ENCODE assay signal across 23 cellular contexts in the genomic region with DNA sequence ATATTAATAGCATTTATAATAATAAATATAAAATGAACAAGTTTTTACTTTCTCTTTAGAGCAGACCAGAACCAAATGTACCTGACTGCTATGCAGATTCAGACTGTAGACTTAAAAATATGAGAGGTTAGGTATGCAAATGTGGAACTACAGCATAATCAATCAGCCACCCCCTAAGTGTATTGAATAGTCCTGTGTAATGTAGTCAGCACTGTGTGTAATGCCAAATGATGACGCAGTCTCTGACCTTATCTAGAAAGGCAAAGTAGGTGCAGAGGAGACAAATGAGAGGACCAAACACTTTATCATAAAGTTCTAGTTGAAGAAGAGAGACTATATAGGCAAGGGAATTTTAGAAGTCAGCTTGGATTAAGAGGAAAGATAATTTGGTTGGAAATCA.
"Had no signal": no experiment of that assay in that cellular context is flagged by ENCODE, and none has a peak within 500 bp of the region (broad histone marks: within the 10 kb centered on the region; RNA-seq: fewer than 3 reads in every experiment).

No MANE protein-coding gene starts in this region.

- DNase-seq: occipital lobe; ovary; posterior cingulate gyrus; psoas muscle; right cardiac atrium; right lobe of liver; sigmoid colon; small intestine; stimulated activated CD4-positive, alpha-beta T cell treated with anti-CD3 and anti-CD28 coated beads, Interleukin-15, amount 100 ng/mL, for 24 hours; stimulated activated CD4-positive, alpha-beta T cell treated with anti-CD3 and anti-CD28 coated beads, Interleukin-2, amount 100 ng/mL, for 24 hours; stimulated activated CD4-positive, alpha-beta T cell treated with anti-CD3 and anti-CD28 coated beads, Interleukin-2, amount 100 ng/mL, for 48 hours; stimulated activated CD4-positive, alpha-beta T cell treated with anti-CD3 and anti-CD28 coated beads, Interleukin-4, amount 100 ng/mL, for 24 hours; stimulated activated naive B cell treated with anti-CD40 and anti-IgM and Interleukin-4, amounts not matched to agents 10 μg/mL and 1 μg/mL and 100 μg/mL, for 72 hours; stimulated activated naive CD4-positive, alpha-beta T cell treated with Interleukin-2 at 50 U/mL for 16 hours; stomach; thyroid gland; upper lobe of left lung had no signal

- H3K79me2 ChIP-seq: parathyroid adenoma had no signal

- ATAC-seq: psoas muscle; right cardiac atrium; right lobe of liver; stimulated activated effector memory CD8-positive, alpha-beta T cell treated with anti-CD3 and anti-CD28 coated beads, Interleukin-12 subunit alpha, Interleukin-12 subunit beta, amount 100 ng/mL, for 72 hours; stimulated activated naive B cell treated with anti-CD40 and anti-IgM and Interleukin-4, amounts not matched to agents 10 μg/mL and 1 μg/mL and 100 μg/mL, for 72 hours had no signal

- H3K9me3 ChIP-seq: ovary, psoas muscle, right lobe of liver, sigmoid colon, stomach, thoracic aorta, thyroid gland, tibial nerve, upper lobe of left lung, vagina had no signal

- H3K4me3 ChIP-seq: neural progenitor cell, ovary, psoas muscle, right lobe of liver, sigmoid colon, stomach, thoracic aorta, thyroid gland, tibial nerve, upper lobe of left lung, vagina had no signal

- H3K27ac ChIP-seq: neural progenitor cell, ovary, parathyroid adenoma, psoas muscle, right lobe of liver, sigmoid colon, stomach, thoracic aorta, thyroid gland, tibial nerve, upper lobe of left lung, vagina had no signal

- H3K4me1 ChIP-seq: parathyroid adenoma, psoas muscle, right lobe of liver, sigmoid colon, stomach, thyroid gland, tibial nerve, upper lobe of left lung, vagina had no signal

- H2AFZ ChIP-seq: neural progenitor cell, parathyroid adenoma had no signal

- H3K9ac ChIP-seq: neural progenitor cell, parathyroid adenoma had no signal

- FAIRE-seq: small intestine had no signal

- H3K27me3 ChIP-seq: ovary, right lobe of liver, sigmoid colon, stomach, thyroid gland, tibial nerve, upper lobe of left lung, vagina had no signal

- H3K36me3 ChIP-seq: neural progenitor cell, ovary, right lobe of liver, sigmoid colon, stomach, thoracic aorta, thyroid gland, tibial nerve, upper lobe of left lung, vagina had no signal

- H3K4me2 ChIP-seq: neural progenitor cell had no signal
